In the genomic region with DNA sequence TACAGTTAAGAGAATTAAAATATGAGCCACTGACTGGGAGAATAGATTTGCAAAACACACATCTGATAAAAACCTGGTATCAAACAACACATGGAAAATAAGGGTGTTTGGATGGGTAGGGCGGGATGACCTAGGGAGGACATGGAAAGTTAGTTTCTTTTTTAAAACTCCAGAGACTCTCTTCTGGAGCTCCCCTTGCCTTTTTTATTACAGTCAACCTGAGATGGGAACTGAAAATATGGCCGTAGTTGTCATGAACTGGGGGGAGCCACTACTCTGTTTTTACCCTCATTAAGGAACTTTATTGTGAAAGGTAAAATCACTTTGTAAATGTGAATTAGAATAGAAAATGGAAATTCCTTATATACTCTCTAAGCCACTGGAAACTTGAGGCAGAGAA, we compare ENCODE assay signal across 10 cellular contexts.
DNase-seq lines count a peak whose midpoint lies in the region; ATAC-seq and TF ChIP-seq lines count a peak whose summit lies in the region.
"Had no signal": no experiment of that assay in that cellular context is flagged by ENCODE, and none has a peak within 500 bp of the region (broad histone marks: within the 10 kb centered on the region; RNA-seq: fewer than 3 reads in every experiment).

No MANE protein-coding gene starts in this region.

- CTCF ChIA-PET in WTC11 (lab: Charles Lee), result interaction anchor here (0.6 to 0.7 kb wide), 2 partner anchors 65 to 468 kb away, joined by 3 to 4 read pairs; no protein-coding TSS in a partner anchor

- H3K27ac Mint-ChIP-seq in WTC11, result peak overlapping the region; percentile 78
- H3K27ac Mint-ChIP-seq in mesothelial cell of epicardium, result no peak overlapping the region

- no peak for TF ChIP-seq CTCF in WTC11 (IDR thresholded peaks at IDR 0.05)
- no peak for TF ChIP-seq CTCF in mesothelial cell of epicardium (IDR thresholded peaks at IDR 0.05; ENCODE audit: unreplicated experiment)

- peaks cover 29% of the 10 kb centered on the region for H3K9me3 Mint-ChIP-seq in WTC11
- H3K9me3 Mint-ChIP-seq in mesothelial cell of epicardium, result peaks cover 32% of the 10 kb centered on the region

- H3K36me3 Mint-ChIP-seq in WTC11 (peaks cover 56% of the 10 kb centered on the region), mesothelial cell of epicardium (peaks cover 32% of the 10 kb centered on the region)

- ATAC-seq in GM18502 (IDR thresholded peaks at IDR 0.05; ENCODE audit: poor library complexity, unreplicated experiment) (peak; percentile 53), GM21381 (IDR thresholded peaks at IDR 0.05; ENCODE audit: unreplicated experiment) (peak; percentile 47), HG03039 (IDR thresholded peaks at IDR 0.05; ENCODE audit: unreplicated experiment) (peak; percentile 41), WTC11 (no peak)

- DNase-seq in WTC11 (ENCODE audit: low spot score), result no peak
- no peak for DNase-seq in effector CD4-positive, alpha-beta T cell
- no peak for DNase-seq in NCI-H2107 treated with DMSO at 0.1 percent for 48 hours (lab: John Stamatoyannopoulos, UW; ENCODE audit: unreplicated experiment)
- no peak for DNase-seq in mesothelial cell of epicardium (ENCODE audit: low spot score in 2 of 2, unreplicated experiment in 2 of 2)
- DNase-seq in activated CD8-positive, alpha-beta memory T cell treated with anti-CD3 and anti-CD28 coated beads for 24 hours, result no peak
- DNase-seq: activated CD8-positive, alpha-beta memory T cell treated with anti-CD3 and anti-CD28 coated beads, Interleukin-2, amount 50 U/mL, for 48 hours; effector memory CD4-positive, alpha-beta T cell had no signal

- H3K4me3 Mint-ChIP-seq in WTC11, result no peak overlapping the region
- no peak overlapping the region for H3K4me3 Mint-ChIP-seq in mesothelial cell of epicardium

- POLR2A ChIA-PET in WTC11 (lab: Charles Lee), result interaction anchor here (0.6 kb wide), 1 partner anchor 326 kb away, joined by 4 read pairs; no protein-coding TSS in a partner anchor

- H3K27me3 Mint-ChIP-seq in WTC11 (ENCODE audit: low read depth) (no peaks in the 10 kb centered on the region), mesothelial cell of epicardium (ENCODE audit: low read depth) (no peaks in the 10 kb centered on the region)

- peaks cover 25% of the 10 kb centered on the region for H3K4me1 Mint-ChIP-seq in WTC11
- peaks cover 9% of the 10 kb centered on the region for H3K4me1 Mint-ChIP-seq in mesothelial cell of epicardium

TF ChIP-seq in WTC11, 78 proteins besides CTCF, POLR2A, EP300 and RAD21:
- no peak for TF ChIP-seq NFE2L1 (CRISPR knock-in tag; IDR thresholded peaks at IDR 0.05)
- TF ChIP-seq CREM (CRISPR knock-in tag; IDR thresholded peaks at IDR 0.05), result no peak
- no peak for TF ChIP-seq GTF2I (CRISPR knock-in tag; conservative IDR thresholded peaks at IDR 0.05)
- TF ChIP-seq ERG (CRISPR knock-in tag; IDR thresholded peaks at IDR 0.05), result no peak
- TF ChIP-seq HMGA2 (CRISPR knock-in tag; IDR thresholded peaks at IDR 0.05), result no peak
